Comparison of ENCODE assay signal across 27 cellular contexts in the genomic region with DNA sequence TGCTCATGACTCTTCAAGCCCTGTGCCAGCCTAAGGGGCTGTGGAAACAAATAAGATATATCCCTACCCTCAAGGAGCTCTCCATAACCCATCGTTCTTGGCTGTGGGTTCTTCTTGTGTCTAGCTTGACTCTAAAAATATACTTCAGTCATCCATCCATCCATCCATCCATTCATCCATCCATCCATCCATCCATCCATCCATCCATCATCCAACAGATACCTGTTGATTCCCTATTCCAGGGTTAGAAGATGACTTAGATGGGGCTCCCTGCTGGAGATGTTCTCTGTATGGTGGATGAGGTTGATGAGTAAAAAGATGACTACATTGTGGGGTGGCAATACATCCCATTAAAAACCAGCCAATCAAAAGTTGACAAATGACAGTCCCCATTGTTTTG.
"Had no signal": no experiment of that assay in that cellular context is flagged by ENCODE, and none has a peak within 500 bp of the region (broad histone marks: within the 10 kb centered on the region; RNA-seq: fewer than 3 reads in every experiment).

No MANE protein-coding gene starts in this region.

- H3K36me3 Mint-ChIP-seq: naive thymus-derived CD8-positive, alpha-beta T cell; natural killer cell treated with Interleukin-12 subunit alpha and Interleukin-12 subunit beta and Interleukin-15 and Interleukin-18, amount 100 ng/mL, for 72 hours; stimulated activated effector memory CD8-positive, alpha-beta T cell treated with anti-CD3 and anti-CD28 coated beads, Interleukin-12 subunit alpha, Interleukin-12 subunit beta, amount 100 ng/mL, for 72 hours; type B pancreatic cell had no signal

- DNase-seq: naive thymus-derived CD8-positive, alpha-beta T cell; nephron progenitor cell; occipital lobe; ovary; psoas muscle; right cardiac atrium; right lobe of liver; sigmoid colon; small intestine; stimulated activated CD4-positive, alpha-beta T cell treated with anti-CD3 and anti-CD28 coated beads, Interleukin-15, amount 100 ng/mL, for 24 hours; stimulated activated CD4-positive, alpha-beta T cell treated with anti-CD3 and anti-CD28 coated beads, Interleukin-2, amount 100 ng/mL, for 24 hours; stimulated activated CD4-positive, alpha-beta T cell treated with anti-CD3 and anti-CD28 coated beads, Interleukin-2, amount 100 ng/mL, for 48 hours; stimulated activated CD4-positive, alpha-beta T cell treated with anti-CD3 and anti-CD28 coated beads, Interleukin-4, amount 100 ng/mL, for 24 hours; stimulated activated naive B cell treated with anti-CD40 and anti-IgM and Interleukin-4, amounts not matched to agents 10 μg/mL and 1 μg/mL and 100 μg/mL, for 72 hours; stimulated activated naive CD4-positive, alpha-beta T cell treated with Interleukin-2 at 50 U/mL for 16 hours; stomach; testis; tibial artery; transverse colon; upper lobe of right lung; uterus had no signal

- H3K27ac Mint-ChIP-seq: naive thymus-derived CD8-positive, alpha-beta T cell; natural killer cell treated with Interleukin-12 subunit alpha and Interleukin-12 subunit beta and Interleukin-15 and Interleukin-18, amount 100 ng/mL, for 72 hours; nephron progenitor cell; progenitor cell of endocrine pancreas; stimulated activated effector memory CD8-positive, alpha-beta T cell treated with anti-CD3 and anti-CD28 coated beads, Interleukin-12 subunit alpha, Interleukin-12 subunit beta, amount 100 ng/mL, for 72 hours; stimulated activated naive B cell treated with anti-CD40 and anti-IgM and Interleukin-4, amounts not matched to agents 10 μg/mL and 1 μg/mL and 100 μg/mL, for 72 hours; stimulated activated naive CD8-positive, alpha-beta T cell treated with anti-CD3 and anti-CD28 coated beads, Interleukin-15, Interleukin-2, amounts not matched to agents 100 ng/mL and 50 ng/mL, for 24 hours; type B pancreatic cell had no signal

- H3K4me3 Mint-ChIP-seq: naive thymus-derived CD8-positive, alpha-beta T cell; natural killer cell treated with Interleukin-12 subunit alpha and Interleukin-12 subunit beta and Interleukin-15 and Interleukin-18, amount 100 ng/mL, for 72 hours; nephron progenitor cell; neural crest cell; stimulated activated effector memory CD8-positive, alpha-beta T cell treated with anti-CD3 and anti-CD28 coated beads, Interleukin-12 subunit alpha, Interleukin-12 subunit beta, amount 100 ng/mL, for 72 hours; stimulated activated naive B cell treated with anti-CD40 and anti-IgM and Interleukin-4, amounts not matched to agents 10 μg/mL and 1 μg/mL and 100 μg/mL, for 72 hours; stimulated activated naive CD8-positive, alpha-beta T cell treated with anti-CD3 and anti-CD28 coated beads, Interleukin-15, Interleukin-2, amounts not matched to agents 100 ng/mL and 50 ng/mL, for 24 hours; type B pancreatic cell had no signal

- H3K27me3 Mint-ChIP-seq: stimulated activated naive B cell treated with anti-CD40 and anti-IgM and Interleukin-4, amounts not matched to agents 10 μg/mL and 1 μg/mL and 100 μg/mL, for 72 hours had no signal

- H3K4me1 Mint-ChIP-seq: neural crest cell; stimulated activated effector memory CD8-positive, alpha-beta T cell treated with anti-CD3 and anti-CD28 coated beads, Interleukin-12 subunit alpha, Interleukin-12 subunit beta, amount 100 ng/mL, for 72 hours had no signal

- H3K9me3 Mint-ChIP-seq: naive thymus-derived CD8-positive, alpha-beta T cell; natural killer cell treated with Interleukin-12 subunit alpha and Interleukin-12 subunit beta and Interleukin-15 and Interleukin-18, amount 100 ng/mL, for 72 hours; nephron progenitor cell; neural crest cell; stimulated activated effector memory CD8-positive, alpha-beta T cell treated with anti-CD3 and anti-CD28 coated beads, Interleukin-12 subunit alpha, Interleukin-12 subunit beta, amount 100 ng/mL, for 72 hours; stimulated activated naive B cell treated with anti-CD40 and anti-IgM and Interleukin-4, amounts not matched to agents 10 μg/mL and 1 μg/mL and 100 μg/mL, for 72 hours; stimulated activated naive CD8-positive, alpha-beta T cell treated with anti-CD3 and anti-CD28 coated beads, Interleukin-15, Interleukin-2, amounts not matched to agents 100 ng/mL and 50 ng/mL, for 24 hours; type B pancreatic cell had no signal
